Comparison of ENCODE assay signal across 11 cellular contexts in genomic region chr11:14773755-14774154, GRCh38.
DNase-seq lines count a peak whose midpoint lies in the region; ATAC-seq, FAIRE-seq and TF ChIP-seq lines count a peak whose summit lies in the region.
"Had no signal": no experiment of that assay in that cellular context is flagged by ENCODE, and none has a peak within 500 bp of the region (broad histone marks: within the 10 kb centered on the region; RNA-seq: fewer than 3 reads in every experiment).

No MANE protein-coding gene starts in this region.

- H3K4me2 ChIP-seq in A549 = no peak overlapping the region

- peak in 1 of 2 experiments; percentile 27 for DNase-seq in A549 (ENCODE audit: low read depth in 1 of 2, low spot score in 1 of 2)
- DNase-seq in ELR (ENCODE audit: low read depth) = peak; percentile 3
- no peak for DNase-seq in SK-N-MC (ENCODE audit: low read depth, low spot score)
- peak in 1 of 2 donors; percentile 4 for DNase-seq in foreskin fibroblast
- no peak for DNase-seq in epidermal melanocyte (ENCODE audit: insufficient read length, low spot score)
- DNase-seq in coronary artery (ENCODE audit: low spot score) = no peak
- DNase-seq: activated CD4-positive, alpha-beta T cell treated with anti-CD3 and anti-CD28 coated beads for 48 hours; COR-L47 had no signal

- POLR2A ChIA-PET in A549 (lab: Yijun Ruan, JAX) = interaction anchor here (1.0 kb wide), 1 partner anchor 129 kb away, joined by 5 read pairs; no protein-coding TSS in a partner anchor

- no peak overlapping the region for H3K9ac ChIP-seq in SK-N-MC (ENCODE audit: insufficient read length)
- H3K9ac ChIP-seq: parathyroid adenoma had no signal

- no peak overlapping the region for H3K4me3 ChIP-seq in A549
- no peak overlapping the region for H3K4me3 ChIP-seq in SK-N-MC
- no peak overlapping the region for H3K4me3 ChIP-seq in foreskin fibroblast (ENCODE audit: low read depth in 1 of 2, low read length in 2 of 2)
- no peak overlapping the region for H3K4me3 ChIP-seq in coronary artery

- peak; percentile 56 to 76; a peak in 4 of 6 replicates for ATAC-seq in A549
- ATAC-seq in HG02678 (IDR thresholded peaks at IDR 0.05; ENCODE audit: unreplicated experiment) = no peak
- no peak for ATAC-seq in HG03460 (IDR thresholded peaks at IDR 0.05; ENCODE audit: unreplicated experiment)

- TF ChIP-seq RAD21 in A549 (conservative IDR thresholded peaks at IDR 0.05 in 1 of 2, IDR thresholded peaks at IDR 0.05 in 1 of 2) = no peak

- H3K9me3 ChIP-seq in A549 = no peaks in the 10 kb centered on the region
- no peaks in the 10 kb centered on the region for H3K9me3 ChIP-seq in SK-N-MC (ENCODE audit: low read depth, low read length)

- no peak for TF ChIP-seq POLR2A in A549 (IDR thresholded peaks at IDR 0.05; ENCODE audit: low read length)

- no peak for FAIRE-seq in A549 (lab: Jason Lieb, UNC)

- 0 out of 3 replicates have a peak, but pooled peaks cover 4% of the 10 kb centered on the region for H3K4me1 ChIP-seq in A549
- H3K4me1 ChIP-seq: parathyroid adenoma had no signal

- CTCF ChIA-PET in A549 (lab: Yijun Ruan, JAX) = interaction anchor here (1.3 kb wide), 1 partner anchor 134 kb away, joined by 3 read pairs; no protein-coding TSS in a partner anchor

- peaks cover 4% of the 10 kb centered on the region for H3K36me3 ChIP-seq in SK-N-MC (ENCODE audit: insufficient read depth, low read length)

- H3K27ac ChIP-seq in A549 (peak overlapping the region in 1 of 2 experiments; percentile 1; a peak in 1 of 6 replicates), SK-N-MC (peak overlapping the region; percentile 27; the same call in 1 of the 2 replicates), coronary artery (no peak overlapping the region)
- H3K27ac ChIP-seq: parathyroid adenoma had no signal

- TF ChIP-seq EP300 in A549 (IDR thresholded peaks at IDR 0.05) = no peak

- no peak for TF ChIP-seq CTCF in A549 (IDR thresholded peaks at IDR 0.05)
- TF ChIP-seq CTCF in foreskin fibroblast (IDR thresholded peaks at IDR 0.05; ENCODE audit: low read depth, low read length) = peak; percentile 26
- no peak for TF ChIP-seq CTCF in coronary artery (IDR thresholded peaks at IDR 0.05)

- WGBS in A549 (ENCODE audit: missing lambda C conversion rate) = 37% methylated on average over 1 of the region's 1 CpG

TF ChIP-seq in A549, 52 proteins besides CTCF, POLR2A, EP300 and RAD21:
- TF ChIP-seq, protein P1, sequence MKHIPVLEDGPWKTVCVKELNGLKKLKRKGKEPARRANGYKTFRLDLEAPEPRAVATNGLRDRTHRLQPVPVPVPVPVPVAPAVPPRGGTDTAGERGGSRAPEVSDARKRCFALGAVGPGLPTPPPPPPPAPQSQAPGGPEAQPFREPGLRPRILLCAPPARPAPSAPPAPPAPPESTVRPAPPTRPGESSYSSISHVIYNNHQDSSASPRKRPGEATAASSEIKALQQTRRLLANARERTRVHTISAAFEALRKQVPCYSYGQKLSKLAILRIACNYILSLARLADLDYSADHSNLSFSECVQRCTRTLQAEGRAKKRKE (CRISPR knock-in tag; IDR thresholded peaks at IDR 0.05; ENCODE audit: low read depth) = no peak
- TF ChIP-seq EHMT2 (IDR thresholded peaks at IDR 0.05; ENCODE audit: low read depth) (no peak), SMC3 (IDR thresholded peaks at IDR 0.05) (0 out of 3 replicates have a peak, but pooled peaks have one; percentile 6)

Comparison
In these comparisons a context has a peak if more than half of its experiments do, and no peak if none do; other contexts are left out.
1. ATAC-seq: peak in A549 (2 of 2); none in HG02678 (single experiment) and HG03460 (single experiment).